1 cellular context compared by ENCODE assay signal in the genomic region with DNA sequence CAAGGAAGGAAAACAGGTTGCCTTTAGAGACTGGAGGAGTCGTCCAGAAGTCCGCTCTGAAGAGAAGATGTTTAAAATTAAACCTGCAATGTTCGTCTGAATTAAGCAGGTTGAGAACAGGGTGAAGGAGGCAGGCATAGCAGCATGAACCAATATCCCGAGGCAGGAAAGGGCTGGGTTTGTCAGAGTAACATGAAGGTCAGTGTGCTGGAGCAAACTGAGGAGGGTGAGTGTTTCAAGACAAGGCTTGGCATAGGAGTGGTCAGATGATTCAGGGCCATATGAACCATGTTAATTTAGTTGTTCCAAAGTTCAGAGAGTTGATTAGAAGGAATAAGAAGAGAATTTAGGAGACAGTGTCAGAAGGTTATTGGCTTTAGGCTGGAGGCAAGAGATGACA.
TF ChIP-seq lines count a peak whose summit lies in the region.

No MANE protein-coding gene starts in this region.

TF ChIP-seq in IMR-90, 13 proteins besides CTCF, POLR2A, EP300 and RAD21 (continued from another document):
- TF ChIP-seq MAZ (IDR thresholded peaks at IDR 0.05; ENCODE audit: borderline replicate concordance, low read depth, low read length): no peak
- no peak for TF ChIP-seq SMC3 (IDR thresholded peaks at IDR 0.05; ENCODE audit: low read depth, low read length)
- TF ChIP-seq BHLHE40 (IDR thresholded peaks at IDR 0.05; ENCODE audit: low read depth, low read length): no peak
- no peak for TF ChIP-seq CEBPB (IDR thresholded peaks at IDR 0.05; ENCODE audit: low read depth, low read length)
- TF ChIP-seq MXI1 (IDR thresholded peaks at IDR 0.05; ENCODE audit: borderline replicate concordance, low read depth, low read length): no peak
- no peak for TF ChIP-seq RFX5 (IDR thresholded peaks at IDR 0.05; ENCODE audit: low read depth, low read length)
- TF ChIP-seq RCOR1 (IDR thresholded peaks at IDR 0.05; ENCODE audit: insufficient replicate concordance, low read length): no peak
- TF ChIP-seq MAFK (IDR thresholded peaks at IDR 0.05; ENCODE audit: low read depth, low read length): no peak
- no peak for TF ChIP-seq NFE2L2 (IDR thresholded peaks at IDR 0.05; ENCODE audit: low read depth, low read length)
